15 cellular contexts compared by ENCODE assay signal in the genomic region with DNA sequence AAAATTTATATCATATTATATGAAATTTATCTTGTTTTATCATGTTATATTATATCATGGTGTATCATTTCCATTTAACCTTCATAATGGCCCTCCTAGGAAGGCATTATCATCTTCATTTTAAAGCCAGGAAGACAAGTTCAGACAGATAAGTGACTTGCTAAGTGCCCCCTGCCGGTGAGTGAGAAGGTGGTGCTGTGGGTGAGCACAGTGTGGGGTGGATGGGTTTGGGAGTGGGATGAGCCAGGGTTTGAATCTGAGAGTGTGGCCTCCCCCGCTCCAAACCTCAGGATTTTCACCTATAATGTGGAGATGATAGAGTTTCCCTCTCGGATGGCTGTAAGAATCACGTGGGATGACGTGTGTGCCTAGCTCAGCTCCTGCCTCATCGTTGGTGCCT.
DNase-seq lines count a peak whose midpoint lies in the region; ATAC-seq, FAIRE-seq and TF ChIP-seq lines count a peak whose summit lies in the region.
"Had no signal": no experiment of that assay in that cellular context is flagged by ENCODE, and none has a peak within 500 bp of the region (broad histone marks: within the 10 kb centered on the region; RNA-seq: fewer than 3 reads in every experiment).

No MANE protein-coding gene starts in this region.

- no peaks in the 10 kb centered on the region for H3F3A ChIP-seq in GM23338 (replicated peaks; ENCODE audit: low read depth)
- no peaks in the 10 kb centered on the region for H3F3A ChIP-seq in PC-9 (ENCODE audit: insufficient read depth, low read depth)

- no peak overlapping the region for H3K4me3 ChIP-seq in GM23338
- no peak overlapping the region for H3K4me3 ChIP-seq in PC-9
- no peak overlapping the region for H3K4me3 ChIP-seq in HepG2 (replicated peaks in 1 of 3; ENCODE audit: insufficient read depth in 1 of 3, low read depth in 2 of 3, low read length in 3 of 3)
- H3K4me3 ChIP-seq: SK-N-MC had no signal

- no peaks in the 10 kb centered on the region for H3K27me3 ChIP-seq in GM23338 (ENCODE audit: insufficient read depth)
- peaks cover 39% of the 10 kb centered on the region for H3K27me3 ChIP-seq in PC-9 (ENCODE audit: insufficient read depth, low read depth)
- H3K27me3 ChIP-seq in HepG2 (ENCODE audit: control insufficient read depth in 1 of 2, insufficient read depth in 2 of 2, low read length in 2 of 2): peaks cover 2 to 6% of the 10 kb centered on the region in 2 experiments; a peak in 1 of 5 replicates

- TF ChIP-seq RAD21 in HepG2 (CRISPR knock-in tag; IDR thresholded peaks at IDR 0.05): no peak

- in situ Hi-C loops in HepG2 (cut with HindIII; ENCODE audit: extremely low pct_ligation_motif_present, low pct_unique_long_range_greater_than_20kb): loop anchor here (5.0 kb wide), 1 partner anchor 77 kb away; no protein-coding TSS in a partner anchor

- no peak for TF ChIP-seq POLR2A in HepG2 (IDR thresholded peaks at IDR 0.05; ENCODE audit: insufficient read depth in 1 of 2, low read depth in 2 of 2, low read length in 2 of 2)

- H2AFZ ChIP-seq in GM23338 (no peak overlapping the region), PC-9 (no peak overlapping the region), HepG2 (ENCODE audit: low read length) (no peak overlapping the region)

- TF ChIP-seq CTCF in GM23338 (conservative IDR thresholded peaks at IDR 0.05; ENCODE audit: low read depth in 2 of 2) (peak; percentile 25 to 45; a peak in 2 of 4 replicates), PC-9 (conservative IDR thresholded peaks at IDR 0.05) (peak; percentile 29; the same call in 1 of the 2 replicates), HepG2 (CRISPR knock-in tag; IDR thresholded peaks at IDR 0.05) (peak; percentile 39)

- DNase-seq in NCI-H1105 treated with DMSO at 0.1 percent for 48 hours (lab: John Stamatoyannopoulos, UW): peak; percentile 2
- no peak for DNase-seq in NCI-H1105 (lab: John Stamatoyannopoulos, UW)
- peak; percentile 30 for DNase-seq in GM23338 (ENCODE audit: low spot score)
- no peak for DNase-seq in PC-9
- DNase-seq in HepG2 (ENCODE audit: low spot score): peak; percentile 32
- DNase-seq in occipital lobe (lab: John Stamatoyannopoulos, UW): no peak
- no peak for DNase-seq in frontal cortex (ENCODE audit: low spot score in 2 of 2)
- DNase-seq: DMS79 treated with DMSO at 0.1 percent for 48 hours; effector memory CD4-positive, alpha-beta T cell; left ventricle myocardium superior; NCI-H510A had no signal

- TF ChIP-seq EP300 in HepG2 (IDR thresholded peaks at IDR 0.05; ENCODE audit: low read depth in 2 of 2, low read length in 2 of 2): no peak
- no peak for TF ChIP-seq EP300 in HepG2 (CRISPR knock-in tag; IDR thresholded peaks at IDR 0.05; ENCODE audit: borderline replicate concordance)

- FAIRE-seq in HepG2 (lab: Jason Lieb, UNC) (no peak), frontal cortex (lab: Jason Lieb, UNC) (no peak)
- FAIRE-seq: A204.1, urothelium cell line had no signal

- H3K4me3 Mint-ChIP-seq in GM23338: no peak overlapping the region

- H3K27ac Mint-ChIP-seq in GM23338: no peak overlapping the region

- intact Hi-C loops in PC-9 (cut with micrococcal nuclease; ENCODE audit: unreplicated experiment) (no loop called here), HepG2 (cut with micrococcal nuclease; ENCODE audit: unreplicated experiment) (loop anchor here (2.0 kb wide), 1 partner anchor 76 kb away; no protein-coding TSS in a partner anchor)

- H3K27ac ChIP-seq in GM23338 (ENCODE audit: low read depth) (no peak overlapping the region), PC-9 (no peak overlapping the region), HepG2 (ENCODE audit: extremely low read length, insufficient read depth, low read length) (no peak overlapping the region)
- H3K27ac ChIP-seq: SK-N-MC had no signal

- no peaks in the 10 kb centered on the region for H3K36me3 ChIP-seq in GM23338 (ENCODE audit: insufficient read depth)
- H3K36me3 ChIP-seq in PC-9 (ENCODE audit: low read depth): no peaks in the 10 kb centered on the region
- H3K36me3 ChIP-seq in HepG2 (replicated peaks in 1 of 2; ENCODE audit: control insufficient read depth in 1 of 2, insufficient read depth in 2 of 2, low read length in 2 of 2): no peaks in the 10 kb centered on the region

- POLR2A ChIA-PET in PC-9 (lab: Charles Lee; ENCODE audit: unreplicated experiment): no interaction called here
- POLR2A ChIA-PET in HepG2 (lab: Yijun Ruan, JAX): no interaction called here

- H3K4me2 ChIP-seq in GM23338 (no peak overlapping the region), PC-9 (no peak overlapping the region), HepG2 (ENCODE audit: low read depth, low read length) (no peak overlapping the region)

- no peaks in the 10 kb centered on the region for H4K20me1 ChIP-seq in GM23338 (replicated peaks; ENCODE audit: insufficient read depth)
- H4K20me1 ChIP-seq in PC-9 (ENCODE audit: insufficient read depth): no peaks in the 10 kb centered on the region
- H4K20me1 ChIP-seq in HepG2 (ENCODE audit: insufficient read depth, low read length): no peaks in the 10 kb centered on the region

- H3K27me3 Mint-ChIP-seq in GM23338 (ENCODE audit: insufficient read depth, low read depth, poor library complexity): peaks cover 14% of the 10 kb centered on the region

- CTCF ChIA-PET in PC-9 (lab: Charles Lee): no interaction called here
- CTCF ChIA-PET in HepG2 (lab: Yijun Ruan, JAX; ENCODE audit: low intra/inter-chr PET ratio, low total read pairs): no interaction called here

- no peaks in the 10 kb centered on the region for H3K9me3 Mint-ChIP-seq in GM23338

- no peak overlapping the region for H3K9ac ChIP-seq in HepG2 (ENCODE audit: insufficient read depth, low read depth, low read length)

- H3K9me2 ChIP-seq in GM23338 (ENCODE audit: insufficient read depth) (no peaks in the 10 kb centered on the region), PC-9 (ENCODE audit: insufficient read depth) (no peaks in the 10 kb centered on the region)

- WGBS in HepG2 (ENCODE audit: low lambda C conversion rate): under 1% methylated on average over 5 of the region's 6 CpGs

- H3K36me3 Mint-ChIP-seq in GM23338 (ENCODE audit: low read depth): no peaks in the 10 kb centered on the region

- H3K4me1 ChIP-seq in GM23338 (ENCODE audit: insufficient read depth): no peaks in the 10 kb centered on the region; the same call in 1 of the 2 replicates
- no peaks in the 10 kb centered on the region for H3K4me1 ChIP-seq in PC-9 (replicated peaks; ENCODE audit: insufficient read depth)
- H3K4me1 ChIP-seq in HepG2 (ENCODE audit: insufficient read depth, low read length): no peaks in the 10 kb centered on the region

- H3K4me1 Mint-ChIP-seq in GM23338: peaks cover 11% of the 10 kb centered on the region

- no peaks in the 10 kb centered on the region for H3K9me3 ChIP-seq in PC-9 (ENCODE audit: insufficient read depth, low read depth)
- H3K9me3 ChIP-seq in HepG2 (ENCODE audit: low read length): no peaks in the 10 kb centered on the region

- peak; percentile 50; the same call in 2 of the 3 replicates for ATAC-seq in GM23338
- ATAC-seq in HepG2: peak; percentile 69
- no peak for ATAC-seq in HG02870 (IDR thresholded peaks at IDR 0.05; ENCODE audit: unreplicated experiment)
- ATAC-seq: left ventricle myocardium superior had no signal

- BruUV-seq in PC-9 (replicated peaks; lab: Mats Ljungman, UMichigan) (no TSS peak), HepG2 (replicated peaks; lab: Mats Ljungman, UMichigan) (no TSS peak)

- no peaks in the 10 kb centered on the region for H3K79me2 ChIP-seq in GM23338 (replicated peaks; ENCODE audit: insufficient read depth)
- H3K79me2 ChIP-seq in PC-9 (ENCODE audit: low read depth): no peaks in the 10 kb centered on the region
- no peaks in the 10 kb centered on the region for H3K79me2 ChIP-seq in HepG2 (ENCODE audit: insufficient read depth, low read length)

TF ChIP-seq in GM23338, 12 proteins besides CTCF, POLR2A, EP300 and RAD21 (continues in another document):
- TF ChIP-seq, protein P1, sequence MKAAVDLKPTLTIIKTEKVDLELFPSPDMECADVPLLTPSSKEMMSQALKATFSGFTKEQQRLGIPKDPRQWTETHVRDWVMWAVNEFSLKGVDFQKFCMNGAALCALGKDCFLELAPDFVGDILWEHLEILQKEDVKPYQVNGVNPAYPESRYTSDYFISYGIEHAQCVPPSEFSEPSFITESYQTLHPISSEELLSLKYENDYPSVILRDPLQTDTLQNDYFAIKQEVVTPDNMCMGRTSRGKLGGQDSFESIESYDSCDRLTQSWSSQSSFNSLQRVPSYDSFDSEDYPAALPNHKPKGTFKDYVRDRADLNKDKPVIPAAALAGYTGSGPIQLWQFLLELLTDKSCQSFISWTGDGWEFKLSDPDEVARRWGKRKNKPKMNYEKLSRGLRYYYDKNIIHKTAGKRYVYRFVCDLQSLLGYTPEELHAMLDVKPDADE (IDR thresholded peaks at IDR 0.05): no peak
- TF ChIP-seq ZNF114 (CRISPR knock-in tag; IDR thresholded peaks at IDR 0.05) (no peak), ZNF331 (CRISPR knock-in tag; IDR thresholded peaks at IDR 0.05; ENCODE audit: low read depth) (no peak), CREB1 (CRISPR knock-in tag; IDR thresholded peaks at IDR 0.05; ENCODE audit: low read depth) (no peak), STAT1 (IDR thresholded peaks at IDR 0.05; ENCODE audit: unreplicated experiment) (no peak), EZH2 (IDR thresholded peaks at IDR 0.05; ENCODE audit: low read depth, unreplicated experiment) (no peak), POLR2AphosphoS5 (IDR thresholded peaks at IDR 0.05; ENCODE audit: low read depth) (no peak), JUNB (IDR thresholded peaks at IDR 0.05; ENCODE audit: unreplicated experiment) (no peak), EZH2phosphoT487 (IDR thresholded peaks at IDR 0.05; ENCODE audit: unreplicated experiment) (no peak)

TF ChIP-seq in HepG2, 621 proteins besides CTCF, POLR2A, EP300 and RAD21:
- TF ChIP-seq SMC3 (IDR thresholded peaks at IDR 0.05; ENCODE audit: low read length): peak; percentile 28; the same call in 1 of the 2 replicates
- TF ChIP-seq XBP1 (CRISPR knock-in tag; IDR thresholded peaks at IDR 0.05): no peak

Comparison
In these comparisons a context has a peak if more than half of its experiments do, and no peak if none do; other contexts are left out.
1. DNase-seq: peak in NCI-H1105 treated with DMSO at 0.1 percent for 48 hours (single experiment), GM23338 (single experiment) and HepG2 (single experiment); none in NCI-H1105 (single experiment), PC-9 (0 of 2), occipital lobe (single experiment) and frontal cortex (0 of 2).
2. Peak in every context shown above with its lines, with median percentiles within 50 percentile points of each other: CTCF ChIP-seq.